29 cellular contexts compared by ENCODE assay signal in genomic region chr12:109813810-109814416, GRCh38. TPM values are rescaled to one million over a fixed set of nuclear protein-coding genes. Genes with fewer than 3 reads are reported as not detected.
"Had no signal": no experiment of that assay in that cellular context is flagged by ENCODE, and none has a peak within 500 bp of the region (broad histone marks: within the 10 kb centered on the region; RNA-seq: fewer than 3 reads in every experiment).

No MANE protein-coding gene starts in this region.

- H3K4me3 Mint-ChIP-seq: immature natural killer cell; naive thymus-derived CD8-positive, alpha-beta T cell; nephron; neural crest cell; stimulated activated memory B cell treated with anti-CD40 and anti-IgM and Interleukin-4, amounts not matched to agents 10 μg/mL and 1 μg/mL and 100 μg/mL, for 72 hours; stimulated activated naive CD8-positive, alpha-beta T cell treated with anti-CD3 and anti-CD28 coated beads, Interleukin-15, amount 100 ng/mL, for 72 hours; type B pancreatic cell had no signal

- H3K9me3 ChIP-seq: left lung, lower lobe of right lung, pancreas, prostate gland, tibial nerve, vagina had no signal

- FAIRE-seq: islet of Langerhans, kidney, pancreas had no signal

- H3K27ac ChIP-seq: left lung, lower lobe of right lung, pancreas, prostate gland, tibial nerve, vagina had no signal

- H3K36me3 Mint-ChIP-seq: immature natural killer cell; naive thymus-derived CD8-positive, alpha-beta T cell; stimulated activated memory B cell treated with anti-CD40 and anti-IgM and Interleukin-4, amounts not matched to agents 10 μg/mL and 1 μg/mL and 100 μg/mL, for 72 hours; type B pancreatic cell had no signal

- H3K4me3 ChIP-seq: left lung, lower lobe of right lung, pancreas, prostate gland, smooth muscle cell, tibial nerve, vagina had no signal

- DNase-seq: hippocampal formation; immature natural killer cell; kidney; left colon; lower lobe of right lung; mammary epithelial cell; mesenchymal stem cell; naive thymus-derived CD8-positive, alpha-beta T cell; nucleus accumbens; pancreas; retina; right cardiac atrium; stimulated activated CD4-positive, alpha-beta T cell treated with anti-CD3 and anti-CD28 coated beads, Interleukin-1b, Interleukin-23, amount 100 ng/mL, for 48 hours; stimulated activated CD4-positive, alpha-beta T cell treated with anti-CD3 and anti-CD28 coated beads, Interleukin-2, amount 100 ng/mL, for 48 hours; stimulated activated CD4-positive, alpha-beta T cell treated with anti-CD3 and anti-CD28 coated beads, Interleukin-4, amount 100 ng/mL, for 4 hours; stimulated activated CD8-positive, alpha-beta memory T cell treated with anti-CD3 and anti-CD28 coated beads, Interleukin-4, amount 100 ng/mL, for 48 hours; stimulated activated naive CD4-positive, alpha-beta T cell treated with Interleukin-2 at 50 U/mL for 16 hours; stimulated activated naive CD8-positive, alpha-beta T cell treated with anti-CD3 and anti-CD28 coated beads, Interleukin-15, amount 100 ng/mL, for 72 hours; substantia nigra had no signal

- H3K4me1 ChIP-seq: lower lobe of right lung, pancreas, prostate gland, tibial nerve had no signal

- H3K36me3 ChIP-seq: left lung, lower lobe of right lung, pancreas, prostate gland, tibial nerve, vagina had no signal

- H3K27me3 Mint-ChIP-seq: stimulated activated naive CD8-positive, alpha-beta T cell treated with anti-CD3 and anti-CD28 coated beads, Interleukin-15, amount 100 ng/mL, for 72 hours had no signal

- H3K9me3 Mint-ChIP-seq: immature natural killer cell; naive thymus-derived CD8-positive, alpha-beta T cell; nephron; neural crest cell; stimulated activated memory B cell treated with anti-CD40 and anti-IgM and Interleukin-4, amounts not matched to agents 10 μg/mL and 1 μg/mL and 100 μg/mL, for 72 hours; stimulated activated naive CD8-positive, alpha-beta T cell treated with anti-CD3 and anti-CD28 coated beads, Interleukin-15, amount 100 ng/mL, for 72 hours; type B pancreatic cell had no signal

- H3K27me3 ChIP-seq: pancreas, vagina had no signal

- ATAC-seq: left colon; left lung; lower lobe of right lung; naive thymus-derived CD8-positive, alpha-beta T cell; pancreas; right cardiac atrium; stimulated activated naive CD8-positive, alpha-beta T cell treated with anti-CD3 and anti-CD28 coated beads, Interleukin-15, amount 100 ng/mL, for 72 hours had no signal

- H3K4me1 Mint-ChIP-seq: immature natural killer cell; nephron; stimulated activated memory B cell treated with anti-CD40 and anti-IgM and Interleukin-4, amounts not matched to agents 10 μg/mL and 1 μg/mL and 100 μg/mL, for 72 hours; stimulated activated naive CD8-positive, alpha-beta T cell treated with anti-CD3 and anti-CD28 coated beads, Interleukin-15, amount 100 ng/mL, for 72 hours had no signal

- H3K4me2 ChIP-seq: smooth muscle cell had no signal

- H3K27ac Mint-ChIP-seq: immature natural killer cell; naive thymus-derived CD8-positive, alpha-beta T cell; nephron; stimulated activated memory B cell treated with anti-CD40 and anti-IgM and Interleukin-4, amounts not matched to agents 10 μg/mL and 1 μg/mL and 100 μg/mL, for 72 hours; stimulated activated naive CD8-positive, alpha-beta T cell treated with anti-CD3 and anti-CD28 coated beads, Interleukin-15, amount 100 ng/mL, for 72 hours; type B pancreatic cell had no signal

RNA-seq across cellular contexts. Expression of gene TRPV4, which starts 19.3 kb away (rescaled TPM):
- total RNA-seq: naive thymus-derived CD8-positive, alpha-beta T cell had no signal
- polyA plus RNA-seq: immature natural killer cell; naive thymus-derived CD8-positive, alpha-beta T cell had no signal
